9 cellular contexts compared by ENCODE assay signal in genomic region chr20:17854307-17854903, GRCh38.
A peak's percentile ranks its signal among the peaks of the same experiment; 100 is the strongest.
DNase-seq lines count a peak whose midpoint lies in the region; FAIRE-seq and TF ChIP-seq lines count a peak whose summit lies in the region.
"Had no signal": no experiment of that assay in that cellular context is flagged by ENCODE, and none has a peak within 500 bp of the region (broad histone marks: within the 10 kb centered on the region; RNA-seq: fewer than 3 reads in every experiment).

No MANE protein-coding gene starts in this region.

- no peak overlapping the region for H3K4me2 ChIP-seq in H1 (ENCODE audit: insufficient read depth in 1 of 2, low read depth in 2 of 2, low read length in 2 of 2)
- no peak overlapping the region for H3K4me2 ChIP-seq in neural progenitor cell

- TF ChIP-seq CTCF in H1 (IDR thresholded peaks at IDR 0.05; ENCODE audit: control extremely low read depth in 1 of 3, insufficient read depth in 1 of 3, low read depth in 1 of 3, low read length in 3 of 3) (no peak), neural progenitor cell (IDR thresholded peaks at IDR 0.05) (no peak), GM10266 (IDR thresholded peaks at IDR 0.05; ENCODE audit: control insufficient read depth, insufficient read depth, low read depth, missing control alignments) (no peak)

- peak overlapping the region; percentile 40; the same call in 1 of the 2 replicates for H2BK12ac ChIP-seq in H1 (ENCODE audit: low read depth, low read length)

- H2BK15ac ChIP-seq in H1 (ENCODE audit: low read length), result peak overlapping the region; percentile 55; the same call in 1 of the 2 replicates

- H3K36me3 Mint-ChIP-seq in neural progenitor cell, result no peaks in the 10 kb centered on the region

- peaks cover 2% of the 10 kb centered on the region for H3K9me3 Mint-ChIP-seq in neural progenitor cell

- TF ChIP-seq RAD21 in H1 (IDR thresholded peaks at IDR 0.05 in 1 of 2, conservative IDR thresholded peaks at IDR 0.05 in 1 of 2; ENCODE audit: low read depth in 2 of 2, low read length in 2 of 2), result no peak

- no peaks in the 10 kb centered on the region for H3K36me3 ChIP-seq in H1 (ENCODE audit: control insufficient read depth in 2 of 4, insufficient read depth in 4 of 4, low read length in 3 of 4)
- H3K36me3 ChIP-seq in neural progenitor cell, result no peaks in the 10 kb centered on the region

- H3K9me3 ChIP-seq in H1 (ENCODE audit: insufficient read depth in 2 of 2, low read depth in 1 of 2, low read length in 1 of 2) (no peaks in the 10 kb centered on the region), neural progenitor cell (ENCODE audit: low read depth) (no peaks in the 10 kb centered on the region)

- no peak overlapping the region for H3K14ac ChIP-seq in H1 (ENCODE audit: insufficient read length)

- H3K27ac Mint-ChIP-seq in neural progenitor cell, result no peak overlapping the region

- peak overlapping the region; percentile 12 for H2BK120ac ChIP-seq in H1 (replicated peaks; ENCODE audit: low read depth, low read length)

- no peak overlapping the region for H2BK20ac ChIP-seq in H1 (ENCODE audit: low read length)

- H3F3A ChIP-seq in neural progenitor cell (ENCODE audit: low read depth), result no peaks in the 10 kb centered on the region

- 53% methylated on average over 4 of the region's 4 CpGs; no CpG with 5 or more reads in 1 of the 2 experiments for WGBS in H1 (ENCODE audit: extremely low coverage in 1 of 2, insufficient coverage in 1 of 2, insufficient read length in 1 of 2, insufficient replicate concordance in 2 of 2, low coverage in 1 of 2, low lambda C conversion rate in 2 of 2, missing lambda C conversion rate in 1 of 2), 2 experiments

- H3K27me3 Mint-ChIP-seq in neural progenitor cell (ENCODE audit: insufficient read depth, low read depth), result peaks cover 5% of the 10 kb centered on the region

- DNase-seq in EL (peak; percentile 51), NCI-H345 (lab: John Stamatoyannopoulos, UW) (peak; percentile 14), H1 (ENCODE audit: low read depth in 1 of 2, low spot score in 2 of 2) (no peak), neural progenitor cell (ENCODE audit: low spot score) (peak; percentile 44), NCI-H1105 (lab: John Stamatoyannopoulos, UW) (no peak), NCI-H1105 treated with DMSO at 0.1 percent for 48 hours (lab: John Stamatoyannopoulos, UW) (no peak), GM10266 (ENCODE audit: extremely low spot score) (no peak), activated gamma-delta T cell (lab: John Stamatoyannopoulos, UW) (no peak)

- H3K4me3 ChIP-seq in H1 (ENCODE audit: extremely low read depth in 1 of 4, insufficient read depth in 2 of 4, low read depth in 3 of 4, low read length in 4 of 4) (no peak overlapping the region), neural progenitor cell (no peak overlapping the region)

- POLR2A ChIA-PET in H1 (lab: Charles Lee; ENCODE audit: partially characterized antibody), result interaction anchor here (0.8 to 1.0 kb wide), 3 partner anchors 14 to 20 kb away, joined by 3 read pairs; no protein-coding TSS in a partner anchor

- H3K27me3 ChIP-seq in H1 (replicated peaks in 1 of 4; ENCODE audit: control insufficient read depth in 3 of 4, extremely low read depth in 1 of 4, insufficient read depth in 3 of 4, low read length in 3 of 4), result no peaks in the 10 kb centered on the region
- H3K27me3 ChIP-seq in neural progenitor cell, result no peaks in the 10 kb centered on the region

- no peak overlapping the region for H3K56ac ChIP-seq in H1 (replicated peaks; ENCODE audit: insufficient read length, low read depth, low read length)

- H3K9ac ChIP-seq in H1 (replicated peaks in 1 of 4; ENCODE audit: extremely low read depth in 1 of 4, low read depth in 3 of 4, low read length in 3 of 4) (no peak overlapping the region), neural progenitor cell (no peak overlapping the region)

- H3K23me2 ChIP-seq in H1 (ENCODE audit: low read depth, low read length), result no peaks in the 10 kb centered on the region; the same call in 1 of the 2 replicates

- H3K4me1 Mint-ChIP-seq in neural progenitor cell, result no peaks in the 10 kb centered on the region

- H3K79me2 ChIP-seq in H1 (ENCODE audit: control insufficient read depth in 1 of 2, insufficient read depth in 2 of 2, low read length in 2 of 2) (no peaks in the 10 kb centered on the region), neural progenitor cell (ENCODE audit: low read depth) (no peaks in the 10 kb centered on the region)

- peak overlapping the region; percentile 27 for H3K18ac ChIP-seq in H1 (ENCODE audit: extremely low read depth, low read length)

- H4K8ac ChIP-seq in H1 (ENCODE audit: extremely low read depth, insufficient read depth, low read length), result no peak overlapping the region

- no peaks in the 10 kb centered on the region for H4K20me1 ChIP-seq in H1 (replicated peaks in 1 of 2; ENCODE audit: control insufficient read depth in 1 of 2, insufficient read depth in 2 of 2, low read length in 2 of 2)
- no peaks in the 10 kb centered on the region for H4K20me1 ChIP-seq in neural progenitor cell (ENCODE audit: low read depth)

- CTCF ChIA-PET in H1 (lab: Charles Lee; ENCODE audit: partially characterized antibody), result interaction anchor here (0.9 to 5.0 kb wide), 10 partner anchors 11 to 330 kb away, joined by 3 to 24 read pairs (median 4); no protein-coding TSS in a partner anchor

- H3K4ac ChIP-seq in H1 (replicated peaks; ENCODE audit: insufficient read length, low read depth, low read length), result no peak overlapping the region

- no peak for TF ChIP-seq EP300 in H1 (IDR thresholded peaks at IDR 0.05; ENCODE audit: borderline replicate concordance in 1 of 2, low read depth in 2 of 2, low read length in 2 of 2)

- H2BK5ac ChIP-seq in H1 (ENCODE audit: low read depth, low read length), result peak overlapping the region; percentile 63; the same call in 1 of the 2 replicates

- H4K91ac ChIP-seq in H1 (replicated peaks; ENCODE audit: insufficient read length, low read length), result no peak overlapping the region

- no peaks in the 10 kb centered on the region for H3K79me1 ChIP-seq in H1 (ENCODE audit: low read depth, low read length)

- H2AFZ ChIP-seq in H1 (ENCODE audit: low read length), result peak overlapping the region; percentile 86
- H2AFZ ChIP-seq in neural progenitor cell (replicated peaks), result peak overlapping the region; percentile 97

- H4K5ac ChIP-seq in H1 (ENCODE audit: insufficient read length, low read depth, low read length), result no peak overlapping the region

- peaks cover 1 to 10% (median 4%) of the 10 kb centered on the region in 4 experiments; a peak in 5 of 7 replicates for H3K4me1 ChIP-seq in H1 (replicated peaks in 1 of 4; ENCODE audit: control insufficient read depth in 3 of 4, insufficient read depth in 4 of 4, low read length in 3 of 4)
- no peaks in the 10 kb centered on the region for H3K4me1 ChIP-seq in neural progenitor cell

- H3K27ac ChIP-seq in H1 (ENCODE audit: low read depth, low read length), result no peak overlapping the region
- no peak overlapping the region for H3K27ac ChIP-seq in neural progenitor cell
- H3K27ac ChIP-seq: VCaP had no signal

- H2AK5ac ChIP-seq in H1 (ENCODE audit: low read depth, low read length), result no peak overlapping the region

- no peak overlapping the region for H3K23ac ChIP-seq in H1 (ENCODE audit: insufficient read length)

- peak; percentile 65 for FAIRE-seq in H1 (lab: Jason Lieb, UNC)

- no peak overlapping the region for H3K4me3 Mint-ChIP-seq in neural progenitor cell

- TF ChIP-seq POLR2A in H1 (IDR thresholded peaks at IDR 0.05; ENCODE audit: control extremely low read depth in 1 of 2, low read depth in 2 of 2, low read length in 2 of 2), result no peak

TF ChIP-seq in H1, 55 proteins besides CTCF, POLR2A, EP300 and RAD21:
- TF ChIP-seq YY1 (IDR thresholded peaks at IDR 0.05; ENCODE audit: low read depth, low read length), result peak; percentile 4; the same call in 1 of the 2 replicates
- TF ChIP-seq CREB1 (IDR thresholded peaks at IDR 0.05), result peak; percentile 43; the same call in 1 of the 2 replicates
- TF ChIP-seq CHD1 (IDR thresholded peaks at IDR 0.05; ENCODE audit: low read depth, low read length), result no peak
- TF ChIP-seq SIX5 (IDR thresholded peaks at IDR 0.05; ENCODE audit: low read depth, low read length), result peak; percentile 75

Comparison
In these comparisons a context has a peak if more than half of its experiments do, and no peak if none do; other contexts are left out.
1. DNase-seq: peak in EL (single experiment), NCI-H345 (single experiment) and neural progenitor cell (single experiment); none in H1 (0 of 2), NCI-H1105 (single experiment), NCI-H1105 treated with DMSO at 0.1 percent for 48 hours (single experiment), GM10266 (single experiment) and activated gamma-delta T cell (single experiment).